ENCODE assay signal across 14 cellular contexts in the genomic region with DNA sequence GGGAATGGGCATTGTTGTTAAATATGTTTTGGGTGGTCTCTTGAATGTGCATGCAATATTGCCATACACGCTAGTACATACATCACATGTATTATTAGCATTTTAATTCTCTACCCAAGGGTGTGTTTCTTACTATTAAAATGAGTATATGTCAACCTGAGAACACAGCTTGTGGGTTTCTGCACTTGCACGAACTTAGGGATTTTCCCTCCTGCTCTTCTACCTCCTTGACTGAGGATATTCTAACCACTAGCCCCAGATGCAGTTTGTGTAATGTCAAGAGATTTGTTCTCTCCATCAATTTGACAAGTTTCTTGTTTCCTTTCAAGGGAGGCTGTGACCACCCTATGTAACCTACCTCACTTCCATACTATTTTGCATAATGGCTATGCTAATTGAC. TPM values are rescaled to one million over a fixed set of nuclear protein-coding genes. Genes with fewer than 3 reads are reported as not detected.
DNase-seq lines count a peak whose midpoint lies in the region; ATAC-seq and TF ChIP-seq lines count a peak whose summit lies in the region.
"Had no signal": no experiment of that assay in that cellular context is flagged by ENCODE, and none has a peak within 500 bp of the region (broad histone marks: within the 10 kb centered on the region; RNA-seq: fewer than 3 reads in every experiment).

No MANE protein-coding gene starts in this region.

- H3K4me3 Mint-ChIP-seq in activated T-cell treated with anti-CD3 and anti-CD28 coated beads, Interleukin-2, amount 50 U/mL, for 24 hours: no peak overlapping the region

- no peak overlapping the region for H3K27ac ChIP-seq in hepatocyte
- H3K27ac ChIP-seq in heart right ventricle: no peak overlapping the region
- H3K27ac ChIP-seq: neutrophil had no signal

- intact Hi-C loops in heart right ventricle (cut with DNase I): loop anchor here in 1 of 10 donors (10.0 kb wide), 1 partner anchor 230 kb away; no protein-coding TSS in a partner anchor

- no peaks in the 10 kb centered on the region for H3K79me2 ChIP-seq in hepatocyte

- H3K27me3 ChIP-seq in hepatocyte (no peaks in the 10 kb centered on the region), heart right ventricle (no peaks in the 10 kb centered on the region)
- H3K27me3 ChIP-seq: neutrophil had no signal

- 88% methylated on average over 2 of the region's 2 CpGs for WGBS in hepatocyte (ENCODE audit: low lambda C conversion rate, missing lambda C conversion rate)
- whole genome bisulfite sequencing in heart right ventricle, 2 donors: 85 to 93% methylated on average over 2 of the region's 2 CpGs

- no peak for DNase-seq in activated T-cell treated with anti-CD3 and anti-CD28 coated beads, Interleukin-2, amount 50 U/mL, for 24 hours
- DNase-seq in activated T-cell treated with anti-CD3 and anti-CD28 coated beads, Interleukin-2, amount 50 U/mL, for 48 hours: no peak
- no peak for DNase-seq in hepatocyte (ENCODE audit: low spot score)
- no peak for DNase-seq in heart right ventricle
- DNase-seq in RKO (ENCODE audit: low spot score): no peak
- no peak for DNase-seq in NCI-H187 (lab: John Stamatoyannopoulos, UW)
- DNase-seq: NCI-H1417 treated with DMSO at 0.1 percent for 48 hours; stimulated activated CD4-positive, alpha-beta T cell treated with anti-CD3 and anti-CD28 coated beads, Interleukin-4, amount 100 ng/mL, for 1 hour had no signal

- peak overlapping the region; percentile 44 for H3K4me2 ChIP-seq in hepatocyte

- H3K4me3 ChIP-seq in hepatocyte (no peak overlapping the region), heart right ventricle (no peak overlapping the region)

- no peaks in the 10 kb centered on the region for H3K36me3 ChIP-seq in hepatocyte (replicated peaks; ENCODE audit: insufficient read depth, low read depth)
- H3K36me3 ChIP-seq in heart right ventricle: no peaks in the 10 kb centered on the region
- H3K36me3 ChIP-seq: neutrophil had no signal

- H3K9me3 Mint-ChIP-seq in activated T-cell treated with anti-CD3 and anti-CD28 coated beads, Interleukin-2, amount 50 U/mL, for 24 hours: peaks cover 8% of the 10 kb centered on the region

- peaks cover 3% of the 10 kb centered on the region for H3K27me3 Mint-ChIP-seq in activated T-cell treated with anti-CD3 and anti-CD28 coated beads, Interleukin-2, amount 50 U/mL, for 24 hours

- no peaks in the 10 kb centered on the region for H3K4me1 ChIP-seq in hepatocyte (ENCODE audit: insufficient read depth)
- H3K4me1 ChIP-seq in heart right ventricle: no peaks in the 10 kb centered on the region

- no peaks in the 10 kb centered on the region for H3K9me2 ChIP-seq in hepatocyte (replicated peaks; ENCODE audit: insufficient read depth)

- H3K27ac Mint-ChIP-seq in activated T-cell treated with anti-CD3 and anti-CD28 coated beads, Interleukin-2, amount 50 U/mL, for 24 hours: peak overlapping the region; percentile 50

- TF ChIP-seq CTCF in hepatocyte (IDR thresholded peaks at IDR 0.05; ENCODE audit: poor library complexity) (no peak), heart right ventricle (IDR thresholded peaks at IDR 0.05) (no peak)

- H3K4me1 Mint-ChIP-seq in activated T-cell treated with anti-CD3 and anti-CD28 coated beads, Interleukin-2, amount 50 U/mL, for 24 hours (ENCODE audit: low read depth): peaks cover 21% of the 10 kb centered on the region

- H3K36me3 Mint-ChIP-seq in activated T-cell treated with anti-CD3 and anti-CD28 coated beads, Interleukin-2, amount 50 U/mL, for 24 hours (ENCODE audit: low read depth): no peaks in the 10 kb centered on the region

- no peak overlapping the region for H2AFZ ChIP-seq in hepatocyte

- ATAC-seq in GM21529 (IDR thresholded peaks at IDR 0.05; ENCODE audit: unreplicated experiment): peak; percentile 96
- peak; percentile 79 for ATAC-seq in HG03175 (IDR thresholded peaks at IDR 0.05; ENCODE audit: unreplicated experiment)
- no peak for ATAC-seq in heart right ventricle

- H3K9me3 ChIP-seq in hepatocyte (ENCODE audit: low read depth): no peaks in the 10 kb centered on the region
- peaks cover 0 to 8% (median 0%) of the 10 kb centered on the region in 11 donors for H3K9me3 ChIP-seq in heart right ventricle
- H3K9me3 ChIP-seq: neutrophil had no signal

- H4K20me1 ChIP-seq in hepatocyte (ENCODE audit: insufficient read depth, poor library complexity, severe bottlenecking): no peaks in the 10 kb centered on the region

RNA-seq across cellular contexts. Expression of a gene that starts 14.7 kb away (rescaled TPM):
- total RNA-seq in hepatocyte (6.4 and 7.7 TPM in 2 replicates), heart right ventricle (not detected)
- polyA plus RNA-seq in hepatocyte (2.2 and 2.8 TPM in 2 replicates), heart right ventricle (not detected)
- total RNA-seq: A673, OCI-LY7, ureter had no signal

RNA-seq across cellular contexts. Expression of a gene that starts 17.4 kb away (rescaled TPM):
- total RNA-seq in hepatocyte (7.9 and 8.6 TPM in 2 replicates), heart right ventricle (1 to 10 TPM; 1.3 to 5.4 (median 2.7) TPM)
- polyA plus RNA-seq in hepatocyte (3.2 and 5.2 TPM in 2 replicates), heart right ventricle (1 to 10 TPM; 1.3 to 3.7 TPM)

Comparison
In these comparisons a context has a peak if more than half of its experiments do, and no peak if none do; other contexts are left out.
1. ATAC-seq: peak in GM21529 (single experiment) and HG03175 (single experiment); none in heart right ventricle (0 of 8).